1 cellular context compared by ENCODE assay signal in the genomic region with DNA sequence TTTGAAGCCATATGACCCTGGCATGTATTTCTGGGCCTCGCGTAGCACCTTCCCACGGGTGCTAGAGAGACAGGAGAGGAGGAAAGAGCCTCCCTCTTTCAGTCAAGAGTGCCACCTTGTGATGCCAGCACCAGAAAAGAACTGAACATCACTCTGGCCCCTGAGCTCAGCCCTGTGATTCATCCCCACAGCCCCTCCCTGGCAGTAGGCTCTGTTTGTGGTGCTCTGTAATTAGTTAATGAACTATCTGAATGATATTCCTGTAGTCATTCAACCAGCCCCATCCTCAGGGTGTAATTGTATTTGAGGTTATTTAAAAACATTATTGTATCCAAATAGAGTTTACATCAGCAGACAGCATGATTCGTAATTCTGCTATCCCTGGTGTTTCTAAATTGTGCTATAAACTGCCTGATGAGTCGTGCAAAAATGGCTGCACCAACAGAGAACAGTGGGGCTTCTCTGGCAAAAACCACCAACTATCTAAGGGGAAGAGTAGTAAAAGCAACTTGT.
TF ChIP-seq lines count a peak whose summit lies in the region.

No MANE protein-coding gene starts in this region.

TF ChIP-seq in HCT116, 20 proteins besides CTCF, POLR2A, EP300 and RAD21 (continued from another document):
- TF ChIP-seq, protein P1, sequence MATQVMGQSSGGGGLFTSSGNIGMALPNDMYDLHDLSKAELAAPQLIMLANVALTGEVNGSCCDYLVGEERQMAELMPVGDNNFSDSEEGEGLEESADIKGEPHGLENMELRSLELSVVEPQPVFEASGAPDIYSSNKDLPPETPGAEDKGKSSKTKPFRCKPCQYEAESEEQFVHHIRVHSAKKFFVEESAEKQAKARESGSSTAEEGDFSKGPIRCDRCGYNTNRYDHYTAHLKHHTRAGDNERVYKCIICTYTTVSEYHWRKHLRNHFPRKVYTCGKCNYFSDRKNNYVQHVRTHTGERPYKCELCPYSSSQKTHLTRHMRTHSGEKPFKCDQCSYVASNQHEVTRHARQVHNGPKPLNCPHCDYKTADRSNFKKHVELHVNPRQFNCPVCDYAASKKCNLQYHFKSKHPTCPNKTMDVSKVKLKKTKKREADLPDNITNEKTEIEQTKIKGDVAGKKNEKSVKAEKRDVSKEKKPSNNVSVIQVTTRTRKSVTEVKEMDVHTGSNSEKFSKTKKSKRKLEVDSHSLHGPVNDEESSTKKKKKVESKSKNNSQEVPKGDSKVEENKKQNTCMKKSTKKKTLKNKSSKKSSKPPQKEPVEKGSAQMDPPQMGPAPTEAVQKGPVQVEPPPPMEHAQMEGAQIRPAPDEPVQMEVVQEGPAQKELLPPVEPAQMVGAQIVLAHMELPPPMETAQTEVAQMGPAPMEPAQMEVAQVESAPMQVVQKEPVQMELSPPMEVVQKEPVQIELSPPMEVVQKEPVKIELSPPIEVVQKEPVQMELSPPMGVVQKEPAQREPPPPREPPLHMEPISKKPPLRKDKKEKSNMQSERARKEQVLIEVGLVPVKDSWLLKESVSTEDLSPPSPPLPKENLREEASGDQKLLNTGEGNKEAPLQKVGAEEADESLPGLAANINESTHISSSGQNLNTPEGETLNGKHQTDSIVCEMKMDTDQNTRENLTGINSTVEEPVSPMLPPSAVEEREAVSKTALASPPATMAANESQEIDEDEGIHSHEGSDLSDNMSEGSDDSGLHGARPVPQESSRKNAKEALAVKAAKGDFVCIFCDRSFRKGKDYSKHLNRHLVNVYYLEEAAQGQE (IDR thresholded peaks at IDR 0.05; ENCODE audit: low read depth): no peak
- TF ChIP-seq YY1 (IDR thresholded peaks at IDR 0.05; ENCODE audit: extremely low read depth, insufficient replicate concordance, low read depth, low read length) (no peak), ZNF274 (IDR thresholded peaks at IDR 0.05; ENCODE audit: low read depth, low read length) (no peak), EGR1 (IDR thresholded peaks at IDR 0.05; ENCODE audit: low read depth) (no peak), JUND (IDR thresholded peaks at IDR 0.05) (peak; percentile 33; the same call in 1 of the 2 replicates), ELF1 (IDR thresholded peaks at IDR 0.05; ENCODE audit: borderline replicate concordance, low read depth) (no peak), EZH2 (IDR thresholded peaks at IDR 0.05) (no peak)
